14 cellular contexts compared by ENCODE assay signal in the genomic region with DNA sequence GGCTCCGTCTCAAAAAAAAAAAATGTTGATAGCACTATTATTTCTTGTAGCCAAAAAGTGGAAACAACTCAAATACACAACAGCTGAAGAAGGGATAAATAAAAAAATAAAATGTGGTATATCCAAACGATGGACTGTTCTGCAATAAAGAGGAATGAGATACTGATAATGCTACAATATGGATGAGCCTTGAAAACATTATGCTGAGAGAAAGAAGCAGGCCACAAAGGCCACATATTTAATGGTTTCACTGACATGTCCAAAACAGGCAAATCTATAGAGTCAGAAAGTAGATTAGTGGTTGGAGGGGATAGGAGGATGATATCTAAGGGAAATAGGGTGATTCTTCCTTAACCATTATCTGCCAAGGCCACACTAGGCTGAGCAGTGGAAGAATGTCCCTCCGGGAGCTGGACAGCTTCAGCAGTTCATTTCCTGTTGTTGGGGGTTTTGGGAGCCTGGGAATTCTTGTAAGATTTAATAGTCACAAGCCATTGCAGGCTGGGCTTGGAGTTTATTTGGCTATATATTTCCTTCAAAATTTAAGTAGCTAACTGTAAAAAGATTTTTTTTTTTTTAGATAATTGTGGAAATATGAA.
"Had no signal": no experiment of that assay in that cellular context is flagged by ENCODE, and none has a peak within 500 bp of the region (broad histone marks: within the 10 kb centered on the region; RNA-seq: fewer than 3 reads in every experiment).

No MANE protein-coding gene starts in this region.

- H3K27ac ChIP-seq: prostate gland, stomach, thoracic aorta, VCaP had no signal

- H3K4me1 ChIP-seq: prostate gland had no signal

- H3K36me3 ChIP-seq: prostate gland, stomach, thoracic aorta had no signal

- DNase-seq: activated CD4-positive, alpha-beta T cell treated with anti-CD3 and anti-CD28 coated beads for 48 hours; activated CD8-positive, alpha-beta memory T cell treated with anti-CD3 and anti-CD28 coated beads, Interleukin-2, amount 50 U/mL, for 48 hours; activated CD8-positive, alpha-beta T cell treated with anti-CD3 and anti-CD28 coated beads, Interleukin-2, amount 10 ng/mL, durations not matched to agents 7 days and 5 days; activated naive CD4-positive, alpha-beta T cell treated with Interleukin-2 at 50 U/mL for 16 hours; activated naive CD8-positive, alpha-beta T cell treated with anti-CD3 and anti-CD28 coated beads, Interleukin-2, amount 50 U/mL, for 24 hours; caudate nucleus; cortex of kidney; effector memory CD4-positive, alpha-beta T cell; mammary epithelial cell; stimulated activated CD4-positive, alpha-beta T cell treated with anti-CD3 and anti-CD28 coated beads, Interleukin-4, amount 100 ng/mL, for 24 hours; stomach had no signal

- H3K4me3 ChIP-seq: prostate gland, stomach, thoracic aorta had no signal

- H3K27me3 ChIP-seq: stomach had no signal

- H3K9me3 ChIP-seq: prostate gland, stomach, thoracic aorta had no signal
